Comparison of ENCODE assay signal across 1 cellular context in the genomic region with DNA sequence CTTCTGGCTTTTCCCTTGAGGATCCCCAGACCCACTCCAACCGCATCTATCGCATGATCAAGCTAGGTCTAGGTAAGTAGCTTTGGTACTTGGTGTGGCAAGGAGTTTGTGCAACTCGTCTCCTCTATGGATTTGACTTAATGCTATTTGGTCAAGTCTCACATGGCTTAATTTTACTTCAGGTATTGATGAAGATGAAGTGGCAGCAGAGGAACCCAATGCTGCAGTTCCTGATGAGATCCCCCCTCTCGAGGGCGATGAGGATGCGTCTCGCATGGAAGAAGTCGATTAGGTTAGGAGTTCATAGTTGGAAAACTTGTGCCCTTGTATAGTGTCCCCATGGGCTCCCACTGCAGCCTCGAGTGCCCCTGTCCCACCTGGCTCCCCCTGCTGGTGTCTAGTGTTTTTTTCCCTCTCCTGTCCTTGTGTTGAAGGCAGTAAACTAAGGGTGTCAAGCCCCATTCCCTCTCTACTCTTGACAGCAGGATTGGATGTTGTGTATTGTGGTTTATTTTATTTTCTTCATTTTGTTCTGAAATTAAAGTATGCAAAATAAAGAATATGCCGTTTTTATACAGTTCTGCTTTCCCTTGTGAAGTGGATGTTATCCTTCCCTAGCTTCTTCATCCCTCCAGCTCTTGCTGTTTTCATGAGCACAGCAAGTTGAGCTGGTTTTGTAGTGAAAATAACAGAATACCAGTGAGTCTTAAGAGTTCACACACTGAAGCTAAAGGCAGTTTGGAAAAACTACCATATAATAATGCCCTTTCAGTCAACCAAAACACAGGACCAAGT.
TF ChIP-seq lines count a peak whose summit lies in the region.

No MANE protein-coding gene starts in this region.

TF ChIP-seq in K562, 482 proteins besides CTCF, POLR2A, EP300 and RAD21 (continued from another document and continues in another):
- TF ChIP-seq, protein P1, sequence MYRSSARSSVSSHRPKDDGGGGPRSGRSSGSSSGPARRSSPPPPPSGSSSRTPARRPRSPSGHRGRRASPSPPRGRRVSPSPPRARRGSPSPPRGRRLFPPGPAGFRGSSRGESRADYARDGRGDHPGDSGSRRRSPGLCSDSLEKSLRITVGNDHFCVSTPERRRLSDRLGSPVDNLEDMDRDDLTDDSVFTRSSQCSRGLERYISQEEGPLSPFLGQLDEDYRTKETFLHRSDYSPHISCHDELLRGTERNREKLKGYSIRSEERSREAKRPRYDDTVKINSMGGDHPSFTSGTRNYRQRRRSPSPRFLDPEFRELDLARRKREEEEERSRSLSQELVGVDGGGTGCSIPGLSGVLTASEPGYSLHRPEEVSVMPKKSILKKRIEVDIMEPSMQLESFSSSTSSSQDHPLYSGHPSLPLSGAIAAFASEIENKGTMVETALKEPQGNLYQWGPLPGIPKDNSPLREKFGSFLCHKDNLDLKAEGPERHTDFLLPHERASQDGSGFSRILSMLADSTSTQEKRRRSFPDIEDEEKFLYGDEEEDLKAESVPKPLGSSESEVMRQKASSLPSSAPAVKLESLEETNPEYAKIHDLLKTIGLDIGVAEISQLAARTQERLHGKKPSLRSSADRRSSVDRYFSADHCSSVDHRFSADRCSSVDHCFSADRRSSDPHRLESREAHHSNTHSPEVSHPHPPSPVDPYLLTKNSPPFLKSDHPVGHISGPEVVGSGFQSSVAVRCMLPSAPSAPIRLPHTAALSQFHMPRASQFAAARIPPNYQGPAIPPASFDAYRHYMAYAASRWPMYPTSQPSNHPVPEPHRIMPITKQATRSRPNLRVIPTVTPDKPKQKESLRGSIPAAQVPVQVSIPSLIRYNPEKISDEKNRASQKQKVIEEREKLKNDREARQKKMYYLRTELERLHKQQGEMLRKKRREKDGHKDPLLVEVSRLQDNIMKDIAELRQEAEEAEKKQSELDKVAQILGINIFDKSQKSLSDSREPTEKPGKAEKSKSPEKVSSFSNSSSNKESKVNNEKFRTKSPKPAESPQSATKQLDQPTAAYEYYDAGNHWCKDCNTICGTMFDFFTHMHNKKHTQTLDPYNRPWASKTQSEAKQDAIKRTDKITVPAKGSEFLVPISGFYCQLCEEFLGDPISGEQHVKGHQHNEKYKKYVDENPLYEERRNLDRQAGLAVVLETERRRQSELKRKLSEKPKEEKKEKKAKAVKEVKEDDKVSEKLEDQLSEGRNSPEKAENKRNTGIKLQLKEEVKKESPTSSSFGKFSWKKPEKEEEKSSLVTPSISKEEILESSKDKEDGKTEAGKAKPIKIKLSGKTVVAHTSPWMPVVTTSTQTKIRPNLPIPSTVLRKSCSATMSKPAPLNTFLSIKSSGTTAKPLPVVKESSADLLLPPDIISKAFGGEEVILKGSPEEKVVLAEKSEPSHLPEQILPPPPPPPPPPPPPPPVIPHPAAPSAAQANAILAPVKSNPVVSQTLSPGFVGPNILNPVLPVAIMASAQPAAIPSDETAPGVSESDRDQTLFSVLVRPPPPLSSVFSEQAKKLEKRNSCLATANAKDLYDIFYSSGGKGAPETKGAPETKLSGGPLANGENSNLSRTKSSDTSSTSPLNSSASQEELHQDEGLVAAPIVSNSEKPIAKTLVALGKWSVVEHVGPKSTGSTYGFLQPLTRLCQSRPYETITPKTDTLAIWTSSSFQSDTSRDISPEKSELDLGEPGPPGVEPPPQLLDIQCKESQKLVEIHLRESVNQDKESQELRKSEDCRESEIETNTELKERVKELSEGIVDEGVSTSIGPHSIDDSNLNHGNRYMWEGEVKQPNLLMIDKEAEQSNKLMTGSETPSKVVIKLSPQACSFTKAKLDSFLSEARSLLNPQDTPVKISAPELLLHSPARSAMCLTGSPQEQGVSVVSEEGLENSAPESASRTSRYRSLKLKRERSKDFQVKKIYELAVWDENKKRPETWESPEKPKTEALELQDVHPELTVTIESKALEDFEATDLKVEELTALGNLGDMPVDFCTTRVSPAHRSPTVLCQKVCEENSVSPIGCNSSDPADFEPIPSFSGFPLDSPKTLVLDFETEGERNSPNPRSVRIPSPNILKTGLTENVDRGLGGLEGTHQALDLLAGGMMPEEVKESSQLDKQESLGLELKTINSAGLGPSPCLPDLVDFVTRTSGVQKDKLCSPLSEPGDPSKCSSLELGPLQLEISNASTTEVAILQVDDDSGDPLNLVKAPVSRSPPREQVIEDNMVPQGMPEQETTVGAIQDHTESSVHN (IDR thresholded peaks at IDR 0.05; ENCODE audit: borderline replicate concordance in 1 of 2, low read depth in 1 of 2): no peak
- TF ChIP-seq SNRNP70 (optimal IDR thresholded peaks at IDR 0.05; ENCODE audit: low read depth, low read length) (no peak), KLF10 (CRISPR knock-in tag; IDR thresholded peaks at IDR 0.05) (no peak), ZSCAN32 (CRISPR knock-in tag; IDR thresholded peaks at IDR 0.05) (0 out of 2 replicates have a peak, but pooled peaks have one; percentile 10), MTA3 (IDR thresholded peaks at IDR 0.05; ENCODE audit: borderline replicate concordance) (no peak), TGIF2 (CRISPR knock-in tag; IDR thresholded peaks at IDR 0.05) (peak; percentile 39; the same call in 1 of the 2 replicates), ZNF830 (CRISPR knock-in tag; IDR thresholded peaks at IDR 0.05) (no peak), ZZZ3 (IDR thresholded peaks at IDR 0.05) (no peak), ZBTB7A (IDR thresholded peaks at IDR 0.05; ENCODE audit: borderline replicate concordance, control insufficient read depth, low read depth, low read length) (no peak), RBM34 (IDR thresholded peaks at IDR 0.05; ENCODE audit: borderline replicate concordance, insufficient read depth, low read length) (no peak), TCF7L2 (IDR thresholded peaks at IDR 0.05; ENCODE audit: low read depth, low read length) (no peak), ELF4 (CRISPR knock-in tag; IDR thresholded peaks at IDR 0.05) (no peak), ZBTB8A (IDR thresholded peaks at IDR 0.05; ENCODE audit: partially characterized antibody) (no peak), CBX1 (IDR thresholded peaks at IDR 0.05; ENCODE audit: low read depth) (0 out of 2 replicates have a peak, but pooled peaks have one; percentile 41), RCOR1 (IDR thresholded peaks at IDR 0.05; ENCODE audit: borderline replicate concordance in 1 of 2, low read depth in 2 of 2, low read length in 2 of 2) (no peak), MECOM (CRISPR knock-in tag; IDR thresholded peaks at IDR 0.05) (no peak), NCOA4 (IDR thresholded peaks at IDR 0.05; ENCODE audit: partially characterized antibody) (no peak), LCOR (CRISPR knock-in tag; IDR thresholded peaks at IDR 0.05) (0 out of 2 replicates have a peak, but pooled peaks have one; percentile 42), ZNF584 (CRISPR knock-in tag; IDR thresholded peaks at IDR 0.05; ENCODE audit: low read depth) (no peak), NCOA2 (IDR thresholded peaks at IDR 0.05; ENCODE audit: partially characterized antibody in 2 of 2) (no peak), FUS (optimal IDR thresholded peaks at IDR 0.05; ENCODE audit: low read depth, low read length) (no peak), ESRRA (IDR thresholded peaks at IDR 0.05; ENCODE audit: borderline replicate concordance, low read depth) (0 out of 2 replicates have a peak, but pooled peaks have one; percentile 18), XRCC3 (IDR thresholded peaks at IDR 0.05) (no peak), NR2C2 (CRISPR knock-in tag; IDR thresholded peaks at IDR 0.05) (0 out of 2 replicates have a peak, but pooled peaks have one; percentile 14), NR2C2 (tag; IDR thresholded peaks at IDR 0.05) (no peak), ZNF717 (CRISPR knock-in tag; IDR thresholded peaks at IDR 0.05) (no peak), ZNF224 (CRISPR knock-in tag; IDR thresholded peaks at IDR 0.05) (no peak), MAZ (CRISPR knock-in tag; conservative IDR thresholded peaks at IDR 0.05 in 1 of 2, IDR thresholded peaks at IDR 0.05 in 1 of 2) (0 out of 4 replicates have a peak, but pooled peaks have one; percentile 12 to 49), ESRRB (CRISPR knock-in tag; IDR thresholded peaks at IDR 0.05; ENCODE audit: borderline replicate concordance) (no peak), HDAC3 (IDR thresholded peaks at IDR 0.05; ENCODE audit: borderline replicate concordance, partially characterized antibody) (no peak), ELF1 (tag; IDR thresholded peaks at IDR 0.05) (no peak), NONO (IDR thresholded peaks at IDR 0.05; ENCODE audit: low read depth in 2 of 2, low read length in 1 of 2) (0 out of 4 replicates have a peak, but pooled peaks of 1 of the 2 experiments have one; percentile 17), ZNF124 (CRISPR knock-in tag; IDR thresholded peaks at IDR 0.05) (no peak), SIN3B (IDR thresholded peaks at IDR 0.05; ENCODE audit: low read depth) (no peak), SAFB2 (IDR thresholded peaks at IDR 0.05; ENCODE audit: borderline replicate concordance, low read depth, low read length, severe bottlenecking) (no peak), RBM39 (optimal IDR thresholded peaks at IDR 0.05; ENCODE audit: low read depth, low read length) (no peak), POU5F1 (IDR thresholded peaks at IDR 0.05; ENCODE audit: borderline replicate concordance, low read depth, low read length, partially characterized antibody) (no peak), RBM25 (IDR thresholded peaks at IDR 0.05; ENCODE audit: low read depth, low read length, severe bottlenecking) (no peak)
- TF ChIP-seq, protein P2, sequence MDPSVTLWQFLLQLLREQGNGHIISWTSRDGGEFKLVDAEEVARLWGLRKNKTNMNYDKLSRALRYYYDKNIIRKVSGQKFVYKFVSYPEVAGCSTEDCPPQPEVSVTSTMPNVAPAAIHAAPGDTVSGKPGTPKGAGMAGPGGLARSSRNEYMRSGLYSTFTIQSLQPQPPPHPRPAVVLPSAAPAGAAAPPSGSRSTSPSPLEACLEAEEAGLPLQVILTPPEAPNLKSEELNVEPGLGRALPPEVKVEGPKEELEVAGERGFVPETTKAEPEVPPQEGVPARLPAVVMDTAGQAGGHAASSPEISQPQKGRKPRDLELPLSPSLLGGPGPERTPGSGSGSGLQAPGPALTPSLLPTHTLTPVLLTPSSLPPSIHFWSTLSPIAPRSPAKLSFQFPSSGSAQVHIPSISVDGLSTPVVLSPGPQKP (CRISPR knock-in tag; IDR thresholded peaks at IDR 0.05): no peak
- TF ChIP-seq, protein P3, sequence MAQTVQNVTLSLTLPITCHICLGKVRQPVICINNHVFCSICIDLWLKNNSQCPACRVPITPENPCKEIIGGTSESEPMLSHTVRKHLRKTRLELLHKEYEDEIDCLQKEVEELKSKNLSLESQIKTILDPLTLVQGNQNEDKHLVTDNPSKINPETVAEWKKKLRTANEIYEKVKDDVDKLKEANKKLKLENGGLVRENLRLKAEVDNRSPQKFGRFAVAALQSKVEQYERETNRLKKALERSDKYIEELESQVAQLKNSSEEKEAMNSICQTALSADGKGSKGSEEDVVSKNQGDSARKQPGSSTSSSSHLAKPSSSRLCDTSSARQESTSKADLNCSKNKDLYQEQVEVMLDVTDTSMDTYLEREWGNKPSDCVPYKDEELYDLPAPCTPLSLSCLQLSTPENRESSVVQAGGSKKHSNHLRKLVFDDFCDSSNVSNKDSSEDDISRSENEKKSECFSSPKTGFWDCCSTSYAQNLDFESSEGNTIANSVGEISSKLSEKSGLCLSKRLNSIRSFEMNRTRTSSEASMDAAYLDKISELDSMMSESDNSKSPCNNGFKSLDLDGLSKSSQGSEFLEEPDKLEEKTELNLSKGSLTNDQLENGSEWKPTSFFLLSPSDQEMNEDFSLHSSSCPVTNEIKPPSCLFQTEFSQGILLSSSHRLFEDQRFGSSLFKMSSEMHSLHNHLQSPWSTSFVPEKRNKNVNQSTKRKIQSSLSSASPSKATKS (CRISPR knock-in tag; IDR thresholded peaks at IDR 0.05): no peak
- TF ChIP-seq, protein P4, sequence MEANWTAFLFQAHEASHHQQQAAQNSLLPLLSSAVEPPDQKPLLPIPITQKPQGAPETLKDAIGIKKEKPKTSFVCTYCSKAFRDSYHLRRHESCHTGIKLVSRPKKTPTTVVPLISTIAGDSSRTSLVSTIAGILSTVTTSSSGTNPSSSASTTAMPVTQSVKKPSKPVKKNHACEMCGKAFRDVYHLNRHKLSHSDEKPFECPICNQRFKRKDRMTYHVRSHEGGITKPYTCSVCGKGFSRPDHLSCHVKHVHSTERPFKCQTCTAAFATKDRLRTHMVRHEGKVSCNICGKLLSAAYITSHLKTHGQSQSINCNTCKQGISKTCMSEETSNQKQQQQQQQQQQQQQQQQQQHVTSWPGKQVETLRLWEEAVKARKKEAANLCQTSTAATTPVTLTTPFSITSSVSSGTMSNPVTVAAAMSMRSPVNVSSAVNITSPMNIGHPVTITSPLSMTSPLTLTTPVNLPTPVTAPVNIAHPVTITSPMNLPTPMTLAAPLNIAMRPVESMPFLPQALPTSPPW (CRISPR knock-in tag; IDR thresholded peaks at IDR 0.05): no peak
- TF ChIP-seq, protein P5, sequence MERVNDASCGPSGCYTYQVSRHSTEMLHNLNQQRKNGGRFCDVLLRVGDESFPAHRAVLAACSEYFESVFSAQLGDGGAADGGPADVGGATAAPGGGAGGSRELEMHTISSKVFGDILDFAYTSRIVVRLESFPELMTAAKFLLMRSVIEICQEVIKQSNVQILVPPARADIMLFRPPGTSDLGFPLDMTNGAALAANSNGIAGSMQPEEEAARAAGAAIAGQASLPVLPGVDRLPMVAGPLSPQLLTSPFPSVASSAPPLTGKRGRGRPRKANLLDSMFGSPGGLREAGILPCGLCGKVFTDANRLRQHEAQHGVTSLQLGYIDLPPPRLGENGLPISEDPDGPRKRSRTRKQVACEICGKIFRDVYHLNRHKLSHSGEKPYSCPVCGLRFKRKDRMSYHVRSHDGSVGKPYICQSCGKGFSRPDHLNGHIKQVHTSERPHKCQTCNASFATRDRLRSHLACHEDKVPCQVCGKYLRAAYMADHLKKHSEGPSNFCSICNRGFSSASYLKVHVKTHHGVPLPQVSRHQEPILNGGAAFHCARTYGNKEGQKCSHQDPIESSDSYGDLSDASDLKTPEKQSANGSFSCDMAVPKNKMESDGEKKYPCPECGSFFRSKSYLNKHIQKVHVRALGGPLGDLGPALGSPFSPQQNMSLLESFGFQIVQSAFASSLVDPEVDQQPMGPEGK (CRISPR knock-in tag; IDR thresholded peaks at IDR 0.05; ENCODE audit: borderline replicate concordance): no peak
- TF ChIP-seq, protein P6, sequence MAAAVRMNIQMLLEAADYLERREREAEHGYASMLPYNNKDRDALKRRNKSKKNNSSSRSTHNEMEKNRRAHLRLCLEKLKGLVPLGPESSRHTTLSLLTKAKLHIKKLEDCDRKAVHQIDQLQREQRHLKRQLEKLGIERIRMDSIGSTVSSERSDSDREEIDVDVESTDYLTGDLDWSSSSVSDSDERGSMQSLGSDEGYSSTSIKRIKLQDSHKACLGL (CRISPR knock-in tag; IDR thresholded peaks at IDR 0.05; ENCODE audit: borderline replicate concordance, poor library complexity, severe bottlenecking): no peak
- TF ChIP-seq, protein P7, sequence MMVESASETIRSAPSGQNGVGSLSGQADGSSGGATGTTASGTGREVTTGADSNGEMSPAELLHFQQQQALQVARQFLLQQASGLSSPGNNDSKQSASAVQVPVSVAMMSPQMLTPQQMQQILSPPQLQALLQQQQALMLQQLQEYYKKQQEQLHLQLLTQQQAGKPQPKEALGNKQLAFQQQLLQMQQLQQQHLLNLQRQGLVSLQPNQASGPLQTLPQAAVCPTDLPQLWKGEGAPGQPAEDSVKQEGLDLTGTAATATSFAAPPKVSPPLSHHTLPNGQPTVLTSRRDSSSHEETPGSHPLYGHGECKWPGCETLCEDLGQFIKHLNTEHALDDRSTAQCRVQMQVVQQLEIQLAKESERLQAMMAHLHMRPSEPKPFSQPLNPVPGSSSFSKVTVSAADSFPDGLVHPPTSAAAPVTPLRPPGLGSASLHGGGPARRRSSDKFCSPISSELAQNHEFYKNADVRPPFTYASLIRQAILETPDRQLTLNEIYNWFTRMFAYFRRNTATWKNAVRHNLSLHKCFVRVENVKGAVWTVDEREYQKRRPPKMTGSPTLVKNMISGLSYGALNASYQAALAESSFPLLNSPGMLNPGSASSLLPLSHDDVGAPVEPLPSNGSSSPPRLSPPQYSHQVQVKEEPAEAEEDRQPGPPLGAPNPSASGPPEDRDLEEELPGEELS (CRISPR knock-in tag; IDR thresholded peaks at IDR 0.05; ENCODE audit: borderline replicate concordance): 0 out of 2 replicates have a peak, but pooled peaks have one; percentile 27
